16 cellular contexts compared by ENCODE assay signal in the genomic region with DNA sequence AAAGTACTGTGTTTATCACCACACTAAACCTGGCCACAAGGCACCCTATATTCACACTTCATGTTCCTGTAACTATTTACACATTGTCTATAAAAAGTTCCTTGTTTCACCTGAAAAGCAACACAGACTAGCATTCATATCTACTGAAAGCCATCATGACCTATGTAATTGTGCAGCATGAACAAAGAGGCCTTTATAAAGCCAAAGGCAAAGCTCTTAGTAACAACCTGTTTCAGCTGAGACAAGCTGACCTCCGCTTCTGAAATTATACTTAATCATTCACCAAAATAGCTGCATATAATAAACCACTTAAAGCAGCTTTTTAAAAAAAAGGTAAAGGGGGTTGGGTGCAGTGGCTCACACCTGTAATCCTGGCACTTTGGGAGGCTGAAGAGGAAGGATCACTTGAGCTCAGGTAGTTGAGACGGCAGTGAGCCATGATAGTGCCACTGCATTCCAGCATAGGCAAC.
DNase-seq lines count a peak whose midpoint lies in the region; FAIRE-seq lines count a peak whose summit lies in the region.
"Had no signal": no experiment of that assay in that cellular context is flagged by ENCODE, and none has a peak within 500 bp of the region (broad histone marks: within the 10 kb centered on the region; RNA-seq: fewer than 3 reads in every experiment).

No MANE protein-coding gene starts in this region.

- H3K27me3 Mint-ChIP-seq in immature natural killer cell (ENCODE audit: low read depth in 3 of 3) = peaks cover 0 to 2% (median 0%) of the 10 kb centered on the region in 3 donors
- no peaks in the 10 kb centered on the region for H3K27me3 Mint-ChIP-seq in activated CD4-positive, alpha-beta T cell treated with anti-CD3 and anti-CD28 coated beads, Interleukin-2, amount 10 ng/mL, durations not matched to agents 7 days and 5 days
- H3K27me3 Mint-ChIP-seq: activated CD8-positive, alpha-beta T cell treated with anti-CD3 and anti-CD28 coated beads for 36 hours; activated naive CD8-positive, alpha-beta T cell treated with anti-CD3 and anti-CD28 coated beads for 36 hours had no signal

- DNase-seq in NCI-H1417 (lab: John Stamatoyannopoulos, UW) = peak in 2 of 3 experiments; percentile 1 to 48
- DNase-seq in NCI-H1417 treated with DMSO at 0.1 percent for 48 hours (lab: John Stamatoyannopoulos, UW) = no peak
- DNase-seq in NCI-H2227 (lab: John Stamatoyannopoulos, UW; ENCODE audit: unreplicated experiment) = peak; percentile 35
- no peak for DNase-seq in immature natural killer cell
- DNase-seq in small intestine = peak; percentile 69
- DNase-seq in activated CD4-positive, CD25-positive, alpha-beta regulatory T cell treated with anti-CD3 and anti-CD28 coated beads, Interleukin-2, amount 50 U/mL, for 72 hours = no peak
- no peak for DNase-seq in activated gamma-delta T cell (lab: John Stamatoyannopoulos, UW)
- DNase-seq in activated CD4-positive, alpha-beta T cell treated with anti-CD3 and anti-CD28 coated beads, Interleukin-2, amount 10 ng/mL, durations not matched to agents 7 days and 5 days = no peak
- DNase-seq: 8988T; activated CD8-positive, alpha-beta T cell treated with anti-CD3 and anti-CD28 coated beads for 36 hours; activated naive CD8-positive, alpha-beta T cell treated with anti-CD3 and anti-CD28 coated beads for 36 hours; cortex of kidney; left cardiac atrium; posterior cingulate gyrus; T-helper 1 cell had no signal

- peak; percentile 26 for FAIRE-seq in small intestine (lab: Jason Lieb, UNC)
- FAIRE-seq: GM12892 had no signal

- no peaks in the 10 kb centered on the region for H3K36me3 ChIP-seq in small intestine (ENCODE audit: control insufficient read depth in 2 of 2, insufficient read depth in 2 of 2, low read length in 2 of 2)

- H3K4me3 ChIP-seq in small intestine (ENCODE audit: low read depth in 1 of 2, low read length in 2 of 2) = no peak overlapping the region

- H3K27ac ChIP-seq in small intestine (ENCODE audit: low read depth in 1 of 2, low read length in 1 of 2) = peak overlapping the region; percentile 32 to 64

- H3K4me1 Mint-ChIP-seq in immature natural killer cell = peaks cover 17 to 27% of the 10 kb centered on the region in 2 donors
- no peaks in the 10 kb centered on the region for H3K4me1 Mint-ChIP-seq in activated CD4-positive, alpha-beta T cell treated with anti-CD3 and anti-CD28 coated beads, Interleukin-2, amount 10 ng/mL, durations not matched to agents 7 days and 5 days

- no peaks in the 10 kb centered on the region for H3K9me3 ChIP-seq in small intestine (ENCODE audit: control insufficient read depth, low read depth)

- no peaks in the 10 kb centered on the region for H3K27me3 ChIP-seq in small intestine (ENCODE audit: control insufficient read depth in 2 of 2, insufficient read depth in 2 of 2, low read length in 2 of 2)

- H3K27ac Mint-ChIP-seq in immature natural killer cell = peak overlapping the region; percentile 17 to 78 (median 46)
- H3K27ac Mint-ChIP-seq in activated CD4-positive, alpha-beta T cell treated with anti-CD3 and anti-CD28 coated beads, Interleukin-2, amount 10 ng/mL, durations not matched to agents 7 days and 5 days = no peak overlapping the region
- H3K27ac Mint-ChIP-seq: activated CD8-positive, alpha-beta T cell treated with anti-CD3 and anti-CD28 coated beads for 36 hours; activated naive CD8-positive, alpha-beta T cell treated with anti-CD3 and anti-CD28 coated beads for 36 hours had no signal

- WGBS in small intestine, 3 donors = 29 to 62% (median 43%) methylated on average over 2 of the region's 2 CpGs

- CTCF ChIA-PET in activated CD4-positive, alpha-beta T cell treated with anti-CD3 and anti-CD28 coated beads, Interleukin-2, amount 10 ng/mL, durations not matched to agents 7 days and 5 days (lab: Charles Lee) = interaction anchor here (0.9 kb wide), 1 partner anchor 130 kb away, joined by 6 read pairs; no protein-coding TSS in a partner anchor

- POLR2A ChIA-PET in activated CD4-positive, alpha-beta T cell treated with anti-CD3 and anti-CD28 coated beads, Interleukin-2, amount 10 ng/mL, durations not matched to agents 7 days and 5 days (lab: Charles Lee) = no interaction called here

- H3K36me3 Mint-ChIP-seq in immature natural killer cell = no peaks in the 10 kb centered on the region
- H3K36me3 Mint-ChIP-seq in activated CD4-positive, alpha-beta T cell treated with anti-CD3 and anti-CD28 coated beads, Interleukin-2, amount 10 ng/mL, durations not matched to agents 7 days and 5 days (ENCODE audit: low read depth) = peaks cover 15% of the 10 kb centered on the region

- H3K4me1 ChIP-seq in small intestine (ENCODE audit: control insufficient read depth in 2 of 2, insufficient read depth in 1 of 2, low read depth in 1 of 2, low read length in 1 of 2) = peaks cover 0 to 2% of the 10 kb centered on the region in 2 donors

- H3K9me3 Mint-ChIP-seq in immature natural killer cell = peaks cover 0 to 3% (median 0%) of the 10 kb centered on the region in 6 donors
- peaks cover 2% of the 10 kb centered on the region for H3K9me3 Mint-ChIP-seq in activated CD4-positive, alpha-beta T cell treated with anti-CD3 and anti-CD28 coated beads, Interleukin-2, amount 10 ng/mL, durations not matched to agents 7 days and 5 days

- H3K4me3 Mint-ChIP-seq in immature natural killer cell = no peak overlapping the region
- H3K4me3 Mint-ChIP-seq in activated CD4-positive, alpha-beta T cell treated with anti-CD3 and anti-CD28 coated beads, Interleukin-2, amount 10 ng/mL, durations not matched to agents 7 days and 5 days = no peak overlapping the region
- H3K4me3 Mint-ChIP-seq: activated CD8-positive, alpha-beta T cell treated with anti-CD3 and anti-CD28 coated beads for 36 hours; activated naive CD8-positive, alpha-beta T cell treated with anti-CD3 and anti-CD28 coated beads for 36 hours had no signal

Comparison
In these comparisons a context has a peak if more than half of its experiments do, and no peak if none do; other contexts are left out.
1. DNase-seq: peak in NCI-H1417 (2 of 3), NCI-H2227 (single experiment) and small intestine (single experiment); none in NCI-H1417 treated with DMSO at 0.1 percent for 48 hours (single experiment), immature natural killer cell (0 of 3), activated CD4-positive, CD25-positive, alpha-beta regulatory T cell treated with anti-CD3 and anti-CD28 coated beads, Interleukin-2, amount 50 U/mL, for 72 hours (single experiment), activated gamma-delta T cell (single experiment) and activated CD4-positive, alpha-beta T cell treated with anti-CD3 and anti-CD28 coated beads, Interleukin-2, amount 10 ng/mL, durations not matched to agents 7 days and 5 days (single experiment).